24 cellular contexts compared by ENCODE assay signal in the genomic region with DNA sequence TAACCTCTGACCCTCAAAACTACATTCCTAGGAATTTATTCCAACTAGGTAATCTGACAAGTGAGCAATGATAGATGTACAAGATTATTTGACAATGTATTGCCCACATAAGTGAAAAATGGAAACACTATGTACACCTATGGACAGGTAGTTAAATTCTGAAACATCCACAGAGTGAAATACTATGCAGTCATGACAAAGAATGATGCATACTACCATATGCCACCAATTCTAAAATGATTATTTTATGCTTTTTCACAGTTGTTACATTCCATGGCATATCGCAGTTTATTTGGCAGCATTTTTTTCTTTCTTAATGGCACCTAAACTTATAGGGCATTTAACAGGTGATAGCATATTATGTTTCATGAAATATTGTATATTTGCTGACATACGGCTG.
"Had no signal": no experiment of that assay in that cellular context is flagged by ENCODE, and none has a peak within 500 bp of the region (broad histone marks: within the 10 kb centered on the region; RNA-seq: fewer than 3 reads in every experiment).

No MANE protein-coding gene starts in this region.

- H3K36me3 ChIP-seq: ovary, right lobe of liver, sigmoid colon, stomach, suprapubic skin, tibial artery, transverse colon, upper lobe of right lung, uterus had no signal

- H3K4me3 ChIP-seq: ovary, psoas muscle, right lobe of liver, sigmoid colon, stomach, suprapubic skin, testis, tibial artery, transverse colon, upper lobe of right lung, uterus had no signal

- FAIRE-seq: small intestine had no signal

- H3K27ac ChIP-seq: ovary, parathyroid adenoma, psoas muscle, right lobe of liver, sigmoid colon, stomach, suprapubic skin, testis, tibial artery, transverse colon, upper lobe of right lung, uterus had no signal

- DNase-seq: naive thymus-derived CD8-positive, alpha-beta T cell; nephron progenitor cell; occipital lobe; ovary; posterior cingulate gyrus; psoas muscle; right cardiac atrium; right lobe of liver; sigmoid colon; small intestine; stimulated activated CD4-positive, alpha-beta T cell treated with anti-CD3 and anti-CD28 coated beads, Interleukin-15, amount 100 ng/mL, for 24 hours; stimulated activated CD4-positive, alpha-beta T cell treated with anti-CD3 and anti-CD28 coated beads, Interleukin-2, amount 100 ng/mL, for 24 hours; stimulated activated CD4-positive, alpha-beta T cell treated with anti-CD3 and anti-CD28 coated beads, Interleukin-2, amount 100 ng/mL, for 48 hours; stimulated activated CD4-positive, alpha-beta T cell treated with anti-CD3 and anti-CD28 coated beads, Interleukin-4, amount 100 ng/mL, for 24 hours; stimulated activated naive B cell treated with anti-CD40 and anti-IgM and Interleukin-4, amounts not matched to agents 10 μg/mL and 1 μg/mL and 100 μg/mL, for 72 hours; stimulated activated naive CD4-positive, alpha-beta T cell treated with Interleukin-2 at 50 U/mL for 16 hours; stomach; testis; tibial artery; transverse colon; upper lobe of right lung; uterus had no signal

- H3K27me3 ChIP-seq: ovary, right lobe of liver, sigmoid colon, suprapubic skin, testis had no signal

- H3K4me1 ChIP-seq: parathyroid adenoma, psoas muscle, right lobe of liver, sigmoid colon, stomach, suprapubic skin, testis, tibial artery, transverse colon, upper lobe of right lung, uterus had no signal

- H3K9me3 ChIP-seq: ovary, psoas muscle, right lobe of liver, sigmoid colon, stomach, suprapubic skin, testis, tibial artery, transverse colon, upper lobe of right lung, uterus had no signal
